ENCODE assay signal across 9 cellular contexts in the genomic region with DNA sequence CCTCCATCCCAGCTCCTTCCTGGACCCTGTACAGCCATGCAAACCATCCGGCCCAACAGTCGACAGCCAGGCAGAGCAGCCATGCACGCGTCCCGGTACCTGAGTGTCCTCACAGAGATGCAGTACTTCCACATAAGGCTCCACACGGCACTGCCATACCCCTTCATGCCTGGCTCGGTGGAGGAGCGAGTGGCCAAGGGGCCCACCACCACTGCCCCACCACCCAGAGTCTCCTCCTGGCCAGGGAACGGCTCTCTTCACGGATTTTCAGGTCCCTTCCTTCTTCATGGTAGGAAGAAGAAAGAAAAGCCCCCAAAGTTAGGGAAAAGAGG. TPM values are rescaled to one million over a fixed set of nuclear protein-coding genes. Genes with fewer than 3 reads are reported as not detected.
DNase-seq lines count a peak whose midpoint lies in the region; ATAC-seq and TF ChIP-seq lines count a peak whose summit lies in the region.
"Had no signal": no experiment of that assay in that cellular context is flagged by ENCODE, and none has a peak within 500 bp of the region (broad histone marks: within the 10 kb centered on the region; RNA-seq: fewer than 3 reads in every experiment).

No MANE protein-coding gene starts in this region.

- TF ChIP-seq EP300 in transverse colon (IDR thresholded peaks at IDR 0.05; ENCODE audit: low read depth): no peak

- ATAC-seq in heart right ventricle: no peak
- no peak for ATAC-seq in left ventricle myocardium superior
- peak; percentile 5 for ATAC-seq in body of pancreas
- no peak for ATAC-seq in HG03039 (IDR thresholded peaks at IDR 0.05; ENCODE audit: unreplicated experiment)

- DNase-seq in heart right ventricle (no peak), left ventricle myocardium superior (no peak), body of pancreas (no peak), transverse colon (no peak), mucosa of gallbladder (ENCODE audit: low spot score) (no peak)
- no peak for DNase-seq in activated CD4-positive, alpha-beta T cell treated with anti-CD3 and anti-CD28 coated beads, Interleukin-2, amount 50 U/mL, for 1 hour

- TF ChIP-seq POLR2A in body of pancreas (IDR thresholded peaks at IDR 0.05) (no peak), transverse colon (IDR thresholded peaks at IDR 0.05) (no peak)

- 41 to 64% methylated on average over 10 of the region's 10 CpGs for WGBS in heart right ventricle, 2 donors
- 75 to 78% methylated on average over 6 to 10 of the region's 10 CpGs for WGBS in body of pancreas, 2 donors
- 34% methylated on average over 10 of the region's 10 CpGs; no CpG with 5 or more reads in 1 of the 2 donors for WGBS in transverse colon (ENCODE audit: low coverage in 1 of 2), 2 donors

- no peak for TF ChIP-seq CTCF in heart right ventricle (IDR thresholded peaks at IDR 0.05)
- TF ChIP-seq CTCF in body of pancreas (IDR thresholded peaks at IDR 0.05): no peak
- TF ChIP-seq CTCF in transverse colon (IDR thresholded peaks at IDR 0.05): no peak

- H3K27me3 ChIP-seq in heart right ventricle (no peaks in the 10 kb centered on the region), body of pancreas (no peaks in the 10 kb centered on the region), muscle layer of duodenum (ENCODE audit: low read depth, low read length) (no peaks in the 10 kb centered on the region), transverse colon (no peaks in the 10 kb centered on the region)
- H3K27me3 ChIP-seq: pancreas had no signal

- H3K36me3 ChIP-seq in heart right ventricle (no peaks in the 10 kb centered on the region), body of pancreas (replicated peaks in 1 of 2; ENCODE audit: insufficient read depth in 1 of 2, low read depth in 2 of 2) (no peaks in the 10 kb centered on the region), muscle layer of duodenum (ENCODE audit: control insufficient read depth in 1 of 2, insufficient read depth in 2 of 2, low read length in 2 of 2) (no peaks in the 10 kb centered on the region), transverse colon (no peaks in the 10 kb centered on the region)
- H3K36me3 ChIP-seq: pancreas had no signal

- intact Hi-C loops in heart right ventricle (cut with DNase I) (no loop called here), left ventricle myocardium superior (cut with micrococcal nuclease) (no loop called here), body of pancreas (cut with DNase I) (no loop called here), transverse colon (cut with DNase I; ENCODE audit: low total_unique reads) (no loop called here)

- H3K4me1 ChIP-seq in heart right ventricle: peaks cover 30 to 81% (median 70%) of the 10 kb centered on the region in 9 donors
- peaks cover 22% of the 10 kb centered on the region for H3K4me1 ChIP-seq in body of pancreas
- H3K4me1 ChIP-seq in muscle layer of duodenum (ENCODE audit: control insufficient read depth in 1 of 2, insufficient read depth in 2 of 2, low read length in 2 of 2): peaks cover 4 to 35% of the 10 kb centered on the region in 2 donors
- peaks cover 0 to 36% (median 13%) of the 10 kb centered on the region in 4 donors for H3K4me1 ChIP-seq in transverse colon

- in situ Hi-C loops in transverse colon (cut with MboI; ENCODE audit: low pct_ligation_motif_present in 1 of 4, low pct_unique_long_range_greater_than_20kb in 1 of 4, low sequenced_read_pairs in 3 of 4): no loop called here

- H3K27ac ChIP-seq in heart right ventricle: peak overlapping the region in 8 of 10 donors; percentile 43 to 81 (median 74)
- H3K27ac ChIP-seq in body of pancreas: peak overlapping the region in 1 of 4 donors; percentile 37
- H3K27ac ChIP-seq in muscle layer of duodenum (ENCODE audit: low read length): no peak overlapping the region
- H3K27ac ChIP-seq in transverse colon: peak overlapping the region in 3 of 4 donors; percentile 15 to 49 (median 28)
- H3K27ac ChIP-seq: pancreas had no signal

- H3K4me3 ChIP-seq in heart right ventricle (peak overlapping the region in 9 of 10 donors; percentile 2 to 54 (median 42)), body of pancreas (no peak overlapping the region), muscle layer of duodenum (ENCODE audit: low read depth in 1 of 2, low read length in 2 of 2) (peak overlapping the region; percentile 26 to 28), transverse colon (peak overlapping the region in 2 of 4 donors; percentile 13 to 15)
- H3K4me3 ChIP-seq: pancreas had no signal

- H3K9me3 ChIP-seq in heart right ventricle (no peaks in the 10 kb centered on the region), body of pancreas (no peaks in the 10 kb centered on the region), muscle layer of duodenum (ENCODE audit: control insufficient read depth in 1 of 2, low read length in 2 of 2) (no peaks in the 10 kb centered on the region), transverse colon (no peaks in the 10 kb centered on the region)
- H3K9me3 ChIP-seq: pancreas had no signal

RNA-seq across cellular contexts. Expression of gene IQSEC1, which starts 51.3 kb away (rescaled TPM):
- total RNA-seq in heart right ventricle (10 to 100 TPM; 55.9 to 73.9 (median 60.7) TPM), left ventricle myocardium superior (95.1 TPM), body of pancreas (10 to 100 TPM; 29.6 to 42.2 TPM), transverse colon (10 to 100 TPM; 24.0 to 43.0 (median 31.8) TPM), mucosa of gallbladder (49.8 TPM)
- 10 to 100 TPM; 13.1 to 29.7 TPM for polyA plus RNA-seq in heart right ventricle

Comparison
In these comparisons a context has a peak if more than half of its experiments do, and no peak if none do; other contexts are left out.
1. H3K4me3 ChIP-seq: peak in heart right ventricle (9 of 10) and muscle layer of duodenum (2 of 2); none in body of pancreas (0 of 2).